ENCODE assay signal across 21 cellular contexts in genomic region chr20:58056021-58056591, GRCh38.
"Had no signal": no experiment of that assay in that cellular context is flagged by ENCODE, and none has a peak within 500 bp of the region (broad histone marks: within the 10 kb centered on the region; RNA-seq: fewer than 3 reads in every experiment).

No MANE protein-coding gene starts in this region.

- H3K36me3 ChIP-seq: gastrocnemius medialis, heart right ventricle, right lobe of liver, spleen, thyroid gland had no signal

- H3K27me3 ChIP-seq: gastrocnemius medialis, right lobe of liver, thyroid gland had no signal

- ATAC-seq: gastrocnemius medialis, psoas muscle had no signal

- H3K4me1 Mint-ChIP-seq: naive B cell had no signal

- H3K4me3 Mint-ChIP-seq: nephron, type B pancreatic cell had no signal

- H3K9me3 ChIP-seq: gastrocnemius medialis, right lobe of liver, thyroid gland had no signal

- H3K4me3 ChIP-seq: gastrocnemius medialis, heart right ventricle, left ventricle myocardium inferior, lung, psoas muscle, right lobe of liver, spleen, thyroid gland had no signal

- DNase-seq: effector memory CD4-positive, alpha-beta T cell; gastrocnemius medialis; hypothalamus; left ventricle myocardium inferior; mesenchymal stem cell; naive B cell; occipital lobe; psoas muscle; retina; right lobe of liver; spleen; stimulated activated CD4-positive, alpha-beta T cell treated with anti-CD3 and anti-CD28 coated beads, Interleukin-15, amount 100 ng/mL, for 24 hours; stimulated activated CD4-positive, alpha-beta T cell treated with anti-CD3 and anti-CD28 coated beads, Interleukin-1b, Interleukin-23, amount 100 ng/mL, for 48 hours; stimulated activated CD4-positive, alpha-beta T cell treated with anti-CD3 and anti-CD28 coated beads, Interleukin-4, amount 100 ng/mL, for 4 hours; stimulated activated naive CD4-positive, alpha-beta T cell; thyroid gland had no signal

- H3K27ac ChIP-seq: gastrocnemius medialis, parathyroid adenoma, psoas muscle, right lobe of liver, spleen, thyroid gland had no signal

- H3K27ac Mint-ChIP-seq: naive B cell, type B pancreatic cell had no signal

- H3K36me3 Mint-ChIP-seq: naive B cell, type B pancreatic cell had no signal

- H3K4me1 ChIP-seq: psoas muscle, right lobe of liver, spleen had no signal
